8 cellular contexts compared by ENCODE assay signal in the genomic region with DNA sequence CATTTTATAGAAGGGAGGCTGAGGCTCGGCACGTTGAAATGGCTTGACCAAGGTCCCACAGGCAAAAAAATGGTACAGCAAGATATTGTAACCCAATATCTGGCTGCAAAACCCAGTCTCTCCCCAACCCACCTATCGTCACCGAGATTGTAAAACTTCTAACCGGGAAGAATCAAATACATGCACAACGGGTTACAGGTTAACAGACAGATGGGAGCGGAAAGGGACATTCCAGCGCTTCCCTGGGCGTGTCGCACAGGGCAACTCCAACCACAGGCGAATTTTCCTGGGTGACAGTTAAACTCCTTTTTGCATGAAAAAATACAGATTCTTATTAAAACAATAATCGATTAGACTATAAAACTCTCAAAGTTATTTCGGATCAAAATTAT. TPM values are rescaled to one million over a fixed set of nuclear protein-coding genes. Genes with fewer than 3 reads are reported as not detected.
A peak's percentile ranks its signal among the peaks of the same experiment; 100 is the strongest.
DNase-seq lines count a peak whose midpoint lies in the region; ATAC-seq and TF ChIP-seq lines count a peak whose summit lies in the region.

No MANE protein-coding gene starts in this region.

- TF ChIP-seq CTCF in RWPE2 (IDR thresholded peaks at IDR 0.05; ENCODE audit: poor library complexity, severe bottlenecking) (no peak), epithelial cell of esophagus (IDR thresholded peaks at IDR 0.05; ENCODE audit: insufficient read depth, low read depth, low read length, missing control alignments) (no peak), natural killer cell (IDR thresholded peaks at IDR 0.05) (no peak)

- intact Hi-C loops in natural killer cell (cut with micrococcal nuclease), result loop anchor here (2.0 to 10.0 kb wide), 6 partner anchors 47 to 479 kb away; partner anchors contain the start of gene FGGY

- peak overlapping the region; percentile 98 for H3K27ac ChIP-seq in RWPE2 (ENCODE audit: poor library complexity, severe bottlenecking)

- DNase-seq in RWPE2 (ENCODE audit: low spot score) (no peak), epithelial cell of esophagus (ENCODE audit: low read depth) (peak; percentile 46), natural killer cell (no peak), middle frontal gyrus (ENCODE audit: extremely low spot score, low spot score) (no peak), NCI-H748 (lab: John Stamatoyannopoulos, UW; ENCODE audit: unreplicated experiment) (no peak), ecto neural progenitor cell (ENCODE audit: low spot score) (no peak)

- peak overlapping the region; percentile 24 for H3K4me3 ChIP-seq in RWPE2 (ENCODE audit: severe bottlenecking)
- peak overlapping the region; percentile 57 for H3K4me3 ChIP-seq in epithelial cell of esophagus (ENCODE audit: low read length)

- H3K4me1 Mint-ChIP-seq in natural killer cell, result peaks cover 50 to 62% of the 10 kb centered on the region in 2 donors

- peak overlapping the region; percentile 88 for H3K27ac Mint-ChIP-seq in natural killer cell

- no peaks in the 10 kb centered on the region for H3K9me3 ChIP-seq in RWPE2 (ENCODE audit: severe bottlenecking)

- H3K27me3 ChIP-seq in RWPE2 (ENCODE audit: insufficient read depth, poor library complexity, severe bottlenecking), result no peaks in the 10 kb centered on the region

- no peaks in the 10 kb centered on the region for H3K9me3 Mint-ChIP-seq in natural killer cell

- H3K36me3 ChIP-seq in RWPE2 (ENCODE audit: low read depth), result no peaks in the 10 kb centered on the region

- no peaks in the 10 kb centered on the region for H3K36me3 Mint-ChIP-seq in natural killer cell

- H3K27me3 Mint-ChIP-seq in natural killer cell (ENCODE audit: low read depth in 2 of 2), result no peaks in the 10 kb centered on the region

- peaks cover 77% of the 10 kb centered on the region for H3K4me1 ChIP-seq in RWPE2 (ENCODE audit: insufficient read depth, poor library complexity, severe bottlenecking)

- ATAC-seq in GM18498 (IDR thresholded peaks at IDR 0.05; ENCODE audit: unreplicated experiment) (peak; percentile 6), HG02840 (IDR thresholded peaks at IDR 0.05; ENCODE audit: low FRiP score, unreplicated experiment) (peak; percentile 30), RWPE2 (ENCODE audit: low read depth) (no peak), natural killer cell (no peak)

- peak overlapping the region; percentile 92 for H3K4me3 Mint-ChIP-seq in natural killer cell

RNA-seq across cellular contexts. Expression of gene JUN, which starts 31.8 kb away (rescaled TPM):
- total RNA-seq in natural killer cell, result 1,000 to 10,000 TPM; 1,209 to 1,942 (median 1,808) TPM

Comparison
In these comparisons a context has a peak if more than half of its experiments do, and no peak if none do; other contexts are left out.
1. ATAC-seq: peak in GM18498 (single experiment) and HG02840 (single experiment); none in RWPE2 (single experiment) and natural killer cell (0 of 3).